1 cellular context compared by ENCODE assay signal in the genomic region with DNA sequence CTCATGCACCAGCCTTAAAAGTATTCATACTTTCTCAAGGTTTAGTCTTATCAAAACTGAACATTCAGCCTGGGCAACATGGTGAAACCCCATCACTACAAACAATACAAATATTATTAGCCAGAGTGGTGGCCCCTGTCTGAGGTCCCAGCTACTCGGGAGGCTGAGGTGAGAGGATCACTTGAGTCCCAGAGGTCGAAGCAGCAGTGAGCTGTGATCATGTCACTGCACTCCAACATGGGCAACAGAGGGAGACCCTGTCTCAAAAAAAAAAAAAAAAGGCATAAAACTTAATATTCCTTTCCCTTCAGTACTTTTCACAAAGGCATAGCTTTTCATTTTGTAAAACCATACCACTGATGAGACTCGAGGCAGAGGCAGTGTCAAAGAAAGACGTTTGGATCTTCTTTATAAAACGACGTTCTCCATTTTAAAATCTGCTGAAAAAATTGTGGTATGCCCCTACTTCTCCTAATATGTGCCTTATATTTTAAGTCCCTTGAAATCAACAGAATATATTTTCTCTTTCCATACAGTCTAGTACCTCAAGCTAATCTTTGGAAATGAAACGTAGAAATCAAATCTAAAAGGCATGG.
TF ChIP-seq lines count a peak whose summit lies in the region.

No MANE protein-coding gene starts in this region.

TF ChIP-seq in H1, 55 proteins besides CTCF, POLR2A, EP300 and RAD21:
- TF ChIP-seq TBP (IDR thresholded peaks at IDR 0.05; ENCODE audit: low read depth, low read length) (no peak), GABPA (IDR thresholded peaks at IDR 0.05; ENCODE audit: borderline replicate concordance, insufficient read depth, low read length) (no peak), CHD2 (IDR thresholded peaks at IDR 0.05; ENCODE audit: low read length) (no peak), SRF (IDR thresholded peaks at IDR 0.05; ENCODE audit: low read depth, low read length) (no peak), TCF12 (IDR thresholded peaks at IDR 0.05; ENCODE audit: low read depth, low read length) (no peak), CTBP2 (IDR thresholded peaks at IDR 0.05; ENCODE audit: borderline replicate concordance, insufficient read depth, insufficient read length, low read length) (no peak), RBBP5 (IDR thresholded peaks at IDR 0.05; ENCODE audit: borderline replicate concordance, low read depth, low read length) (no peak), ZNF274 (IDR thresholded peaks at IDR 0.05; ENCODE audit: borderline replicate concordance, extremely low read depth, low read length) (no peak), ASH2L (IDR thresholded peaks at IDR 0.05; ENCODE audit: low read length) (no peak)
- TF ChIP-seq, protein P1, sequence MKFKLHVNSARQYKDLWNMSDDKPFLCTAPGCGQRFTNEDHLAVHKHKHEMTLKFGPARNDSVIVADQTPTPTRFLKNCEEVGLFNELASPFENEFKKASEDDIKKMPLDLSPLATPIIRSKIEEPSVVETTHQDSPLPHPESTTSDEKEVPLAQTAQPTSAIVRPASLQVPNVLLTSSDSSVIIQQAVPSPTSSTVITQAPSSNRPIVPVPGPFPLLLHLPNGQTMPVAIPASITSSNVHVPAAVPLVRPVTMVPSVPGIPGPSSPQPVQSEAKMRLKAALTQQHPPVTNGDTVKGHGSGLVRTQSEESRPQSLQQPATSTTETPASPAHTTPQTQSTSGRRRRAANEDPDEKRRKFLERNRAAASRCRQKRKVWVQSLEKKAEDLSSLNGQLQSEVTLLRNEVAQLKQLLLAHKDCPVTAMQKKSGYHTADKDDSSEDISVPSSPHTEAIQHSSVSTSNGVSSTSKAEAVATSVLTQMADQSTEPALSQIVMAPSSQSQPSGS (IDR thresholded peaks at IDR 0.05; ENCODE audit: low read length) = no peak
TF ChIP-seq in H1: peak in this region for 0.
